Comparison of ENCODE assay signal across 9 cellular contexts in the genomic region with DNA sequence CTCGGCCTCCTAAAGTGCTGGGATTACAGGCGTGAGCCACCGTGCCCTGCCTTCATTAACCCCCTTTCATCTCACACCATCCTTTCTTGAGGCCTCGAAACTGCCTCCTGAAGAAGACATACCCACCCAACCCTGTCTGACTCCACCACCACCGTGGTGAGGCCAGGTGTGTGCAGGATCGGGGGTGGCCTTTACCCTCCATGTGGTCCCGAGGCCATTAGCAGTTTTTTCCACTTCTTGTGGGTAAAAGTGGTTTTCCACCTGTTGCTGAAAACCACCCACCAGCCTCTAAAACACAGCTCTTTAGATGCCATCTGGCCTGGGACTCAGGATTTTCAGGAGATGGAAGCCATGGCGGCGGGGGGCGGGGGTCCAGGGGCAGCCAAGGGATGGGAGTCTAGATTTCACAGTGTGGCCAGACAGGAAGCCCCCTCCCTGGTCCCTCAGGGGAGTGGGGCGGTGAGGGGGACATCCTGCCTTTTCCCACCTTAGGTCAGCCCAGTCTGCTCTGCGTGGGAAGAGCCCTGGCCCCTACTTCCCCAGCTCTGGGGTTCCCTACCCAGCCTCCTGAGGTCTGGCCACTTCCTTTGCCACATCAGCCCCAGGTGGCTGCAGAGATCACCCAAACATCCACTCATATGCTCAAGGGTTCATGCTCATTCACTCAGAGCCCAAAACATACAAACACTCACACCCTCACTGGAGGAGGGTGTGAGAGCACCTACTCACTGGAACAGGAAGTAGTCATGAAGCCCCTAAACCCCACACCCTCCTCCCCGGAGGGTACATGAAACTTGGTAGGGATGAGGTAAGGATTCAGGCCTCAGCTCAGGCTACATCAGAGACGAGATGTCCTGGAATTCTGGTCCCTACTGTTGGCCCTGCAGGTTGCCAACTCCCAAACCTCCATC. TPM values are rescaled to one million over a fixed set of nuclear protein-coding genes. Genes with fewer than 3 reads are reported as not detected.
DNase-seq lines count a peak whose midpoint lies in the region; ATAC-seq and TF ChIP-seq lines count a peak whose summit lies in the region.
"Had no signal": no experiment of that assay in that cellular context is flagged by ENCODE, and none has a peak within 500 bp of the region (broad histone marks: within the 10 kb centered on the region; RNA-seq: fewer than 3 reads in every experiment).

No MANE protein-coding gene starts in this region.

- H4K20me1 ChIP-seq in PC-3 (ENCODE audit: low read length), result no peaks in the 10 kb centered on the region

- no peaks in the 10 kb centered on the region for H3K9me2 ChIP-seq in PC-3 (replicated peaks; ENCODE audit: low read length)

- POLR2A ChIA-PET in PC-3 (lab: Charles Lee; ENCODE audit: unreplicated experiment), result no interaction called here

- ATAC-seq in HG03457 (IDR thresholded peaks at IDR 0.05; ENCODE audit: unreplicated experiment) (peak; percentile 38), PC-3 (no peak)

- no peaks in the 10 kb centered on the region for H3K79me2 ChIP-seq in PC-3 (ENCODE audit: low read length)

- H3K4me3 ChIP-seq in neutrophil (ENCODE audit: low read depth in 1 of 2, low read length in 1 of 2) (peak overlapping the region; percentile 78 to 93), WERI-Rb-1 (ENCODE audit: low read depth, low read length) (no peak overlapping the region), PC-3 (ENCODE audit: low read length) (no peak overlapping the region)

- H3F3A ChIP-seq in PC-3 (ENCODE audit: low read length, unreplicated experiment), result no peaks in the 10 kb centered on the region

- H3K27me3 ChIP-seq in neutrophil (no peaks in the 10 kb centered on the region), WERI-Rb-1 (ENCODE audit: insufficient read depth, low read depth, severe bottlenecking) (no peaks in the 10 kb centered on the region), PC-3 (ENCODE audit: low read length) (no peaks in the 10 kb centered on the region)

- intact Hi-C loops in PC-3 (cut with micrococcal nuclease), result no loop called here

- H3K9me3 ChIP-seq in neutrophil (no peaks in the 10 kb centered on the region), WERI-Rb-1 (ENCODE audit: severe bottlenecking) (no peaks in the 10 kb centered on the region), PC-3 (ENCODE audit: low read length) (no peaks in the 10 kb centered on the region)

- TF ChIP-seq CTCF in neutrophil (IDR thresholded peaks at IDR 0.05), result no peak
- TF ChIP-seq CTCF in WERI-Rb-1 (IDR thresholded peaks at IDR 0.05; ENCODE audit: low read depth, low read length), result no peak
- no peak for TF ChIP-seq CTCF in PC-3 (conservative IDR thresholded peaks at IDR 0.05; ENCODE audit: low read depth, low read length)

- peak; percentile 35 for DNase-seq in activated gamma-delta T cell treated with anti-CD3 and anti-CD28 coated beads, Interleukin-2, amount 50 U/mL, for 16 hours (ENCODE audit: low read depth)
- no peak for DNase-seq in NOMO-1 treated with dmso at 0.1 percent for 144 hours (lab: John Stamatoyannopoulos, UW; ENCODE audit: unreplicated experiment)
- DNase-seq in WERI-Rb-1, result no peak
- no peak for DNase-seq in DMS153 (lab: John Stamatoyannopoulos, UW)
- DNase-seq in PC-3, result no peak

- H3K4me2 ChIP-seq in PC-3 (ENCODE audit: low read length), result no peak overlapping the region

- no peak overlapping the region for H2AFZ ChIP-seq in PC-3 (ENCODE audit: low read length)

- peak overlapping the region; percentile 99 for H3K27ac ChIP-seq in neutrophil
- no peak overlapping the region for H3K27ac ChIP-seq in WERI-Rb-1
- no peak overlapping the region for H3K27ac ChIP-seq in PC-3 (ENCODE audit: low read length)

- TF ChIP-seq POLR2A in GM19099 (IDR thresholded peaks at IDR 0.05; ENCODE audit: extremely low read depth, insufficient read length, low read depth), result peak; percentile 38

- CTCF ChIA-PET in PC-3 (lab: Charles Lee), result no interaction called here

- BruUV-seq in PC-3 (replicated peaks; lab: Mats Ljungman, UMichigan), result no TSS peak

- peaks cover 7% of the 10 kb centered on the region for H3K36me3 ChIP-seq in neutrophil
- no peaks in the 10 kb centered on the region for H3K36me3 ChIP-seq in WERI-Rb-1
- H3K36me3 ChIP-seq in PC-3 (ENCODE audit: low read depth, low read length), result no peaks in the 10 kb centered on the region

- H3K4me1 ChIP-seq in neutrophil (ENCODE audit: control insufficient read depth in 1 of 2, insufficient read depth in 1 of 2, low read depth in 1 of 2, low read length in 1 of 2) (peaks cover 86 to 91% of the 10 kb centered on the region in 2 experiments), PC-3 (ENCODE audit: insufficient read depth, low read length) (no peaks in the 10 kb centered on the region)

- H3K9ac ChIP-seq in PC-3 (ENCODE audit: low read length), result no peak overlapping the region

RNA-seq across cellular contexts. Expression of a gene that starts 2.3 kb away (rescaled TPM):
- not detected in 2 replicates for total RNA-seq in PC-3 (2014; rRNA removed)
- total RNA-seq: RPMI7951 had no signal

RNA-seq across cellular contexts. Expression of a gene that starts 28.7 kb away (rescaled TPM):
- 15.2 and 20.4 TPM in 2 replicates for total RNA-seq in PC-3 (2014; rRNA removed)

RNA-seq across cellular contexts. Expression of a gene that starts 39.4 kb away (rescaled TPM):
- total RNA-seq in PC-3 (2014; rRNA removed), result 15.7 and 16.5 TPM in 2 replicates

Comparison
In these comparisons a context has a peak if more than half of its experiments do, and no peak if none do; other contexts are left out.
1. H3K4me3 ChIP-seq: peak in neutrophil (2 of 2); none in WERI-Rb-1 (single experiment) and PC-3 (single experiment).